ENCODE assay signal across 1 cellular context in the genomic region with DNA sequence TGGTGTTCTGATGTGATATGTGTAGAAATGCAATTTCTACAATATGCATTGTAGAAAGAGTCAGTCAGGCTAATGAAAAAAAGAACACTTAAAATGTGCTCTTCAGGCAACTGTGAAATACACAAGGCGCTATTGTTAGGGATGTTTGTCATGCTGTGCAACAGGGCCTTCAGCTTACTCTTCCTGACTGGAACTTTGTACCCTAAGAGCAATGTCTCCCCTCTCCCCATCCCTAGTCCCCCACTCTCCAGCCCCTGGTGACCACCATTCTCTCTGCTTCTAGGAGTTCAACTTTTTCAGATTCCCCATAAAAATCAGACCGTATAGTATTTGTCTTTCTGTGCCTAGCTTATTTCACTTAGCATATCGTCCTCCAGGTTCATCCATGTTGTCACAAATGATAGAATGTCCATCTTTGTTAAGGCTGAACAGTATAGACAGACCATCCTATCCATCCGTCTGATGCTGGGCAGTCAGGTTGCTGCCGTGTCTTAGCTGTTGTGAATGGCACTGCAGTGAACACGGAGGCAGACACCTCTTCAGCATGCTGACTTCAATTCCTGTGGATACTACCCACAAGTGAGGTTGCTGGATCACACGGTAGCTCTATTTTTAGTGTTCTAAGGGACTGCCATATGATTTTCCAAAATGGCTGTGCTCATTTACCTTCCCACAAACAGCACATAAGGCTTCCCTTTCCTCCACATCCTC.
TF ChIP-seq lines count a peak whose summit lies in the region.

No MANE protein-coding gene starts in this region.

TF ChIP-seq in HepG2, 621 proteins besides CTCF, POLR2A, EP300 and RAD21 (continued from another document and continues in another):
- TF ChIP-seq, protein P1, sequence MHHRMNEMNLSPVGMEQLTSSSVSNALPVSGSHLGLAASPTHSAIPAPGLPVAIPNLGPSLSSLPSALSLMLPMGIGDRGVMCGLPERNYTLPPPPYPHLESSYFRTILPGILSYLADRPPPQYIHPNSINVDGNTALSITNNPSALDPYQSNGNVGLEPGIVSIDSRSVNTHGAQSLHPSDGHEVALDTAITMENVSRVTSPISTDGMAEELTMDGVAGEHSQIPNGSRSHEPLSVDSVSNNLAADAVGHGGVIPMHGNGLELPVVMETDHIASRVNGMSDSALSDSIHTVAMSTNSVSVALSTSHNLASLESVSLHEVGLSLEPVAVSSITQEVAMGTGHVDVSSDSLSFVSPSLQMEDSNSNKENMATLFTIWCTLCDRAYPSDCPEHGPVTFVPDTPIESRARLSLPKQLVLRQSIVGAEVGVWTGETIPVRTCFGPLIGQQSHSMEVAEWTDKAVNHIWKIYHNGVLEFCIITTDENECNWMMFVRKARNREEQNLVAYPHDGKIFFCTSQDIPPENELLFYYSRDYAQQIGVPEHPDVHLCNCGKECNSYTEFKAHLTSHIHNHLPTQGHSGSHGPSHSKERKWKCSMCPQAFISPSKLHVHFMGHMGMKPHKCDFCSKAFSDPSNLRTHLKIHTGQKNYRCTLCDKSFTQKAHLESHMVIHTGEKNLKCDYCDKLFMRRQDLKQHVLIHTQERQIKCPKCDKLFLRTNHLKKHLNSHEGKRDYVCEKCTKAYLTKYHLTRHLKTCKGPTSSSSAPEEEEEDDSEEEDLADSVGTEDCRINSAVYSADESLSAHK (CRISPR knock-in tag; IDR thresholded peaks at IDR 0.05; ENCODE audit: borderline replicate concordance): no peak
- TF ChIP-seq CBX1 (IDR thresholded peaks at IDR 0.05; ENCODE audit: low read depth) (no peak), HNRNPH1 (optimal IDR thresholded peaks at IDR 0.05; ENCODE audit: low read depth, low read length) (no peak), ZNF12 (CRISPR knock-in tag; IDR thresholded peaks at IDR 0.05) (peak; percentile 100), ZFX (CRISPR knock-in tag; IDR thresholded peaks at IDR 0.05; ENCODE audit: low read depth) (0 out of 2 replicates have a peak, but pooled peaks have one; percentile 27), TCF12 (IDR thresholded peaks at IDR 0.05) (no peak), TCF12 (CRISPR knock-in tag; IDR thresholded peaks at IDR 0.05) (no peak), ZNF614 (CRISPR knock-in tag; IDR thresholded peaks at IDR 0.05; ENCODE audit: borderline replicate concordance) (0 out of 2 replicates have a peak, but pooled peaks have one; percentile 57), CHD4 (IDR thresholded peaks at IDR 0.05; ENCODE audit: borderline replicate concordance, low read length) (peak; percentile 28; the same call in 1 of the 2 replicates), MAF1 (CRISPR knock-in tag; IDR thresholded peaks at IDR 0.05; ENCODE audit: borderline replicate concordance) (no peak), ZBTB8A (CRISPR knock-in tag; IDR thresholded peaks at IDR 0.05; ENCODE audit: borderline replicate concordance, low read depth) (no peak), ZNF143 (CRISPR knock-in tag; IDR thresholded peaks at IDR 0.05) (no peak), ZNF101 (CRISPR knock-in tag; IDR thresholded peaks at IDR 0.05; ENCODE audit: borderline replicate concordance, low read depth) (no peak), SUZ12 (IDR thresholded peaks at IDR 0.05; ENCODE audit: low read depth, low read length) (no peak), SIN3A (IDR thresholded peaks at IDR 0.05; ENCODE audit: borderline replicate concordance, low read depth, low read length) (no peak), KLF15 (CRISPR knock-in tag; IDR thresholded peaks at IDR 0.05; ENCODE audit: borderline replicate concordance) (no peak), ZSCAN29 (CRISPR knock-in tag; conservative IDR thresholded peaks at IDR 0.05) (no peak), ZNF629 (CRISPR knock-in tag; conservative IDR thresholded peaks at IDR 0.05) (peak; percentile 40; the same call in 1 of the 2 replicates), NFRKB (IDR thresholded peaks at IDR 0.05) (no peak), FOSL2 (CRISPR knock-in tag; IDR thresholded peaks at IDR 0.05) (0 out of 2 replicates have a peak, but pooled peaks have one; percentile 22), CREM (IDR thresholded peaks at IDR 0.05) (0 out of 2 replicates have a peak, but pooled peaks have one; percentile 16), CREM (CRISPR knock-in tag; IDR thresholded peaks at IDR 0.05) (no peak), ZNF207 (IDR thresholded peaks at IDR 0.05; ENCODE audit: borderline replicate concordance) (no peak), STAG1 (CRISPR knock-in tag; IDR thresholded peaks at IDR 0.05) (no peak), ZNF496 (CRISPR knock-in tag; IDR thresholded peaks at IDR 0.05; ENCODE audit: insufficient replicate concordance) (no peak), KAT2B (IDR thresholded peaks at IDR 0.05; ENCODE audit: borderline replicate concordance, low read depth, low read length) (no peak), ZNF777 (CRISPR knock-in tag; IDR thresholded peaks at IDR 0.05) (no peak), SOX5 (CRISPR knock-in tag; IDR thresholded peaks at IDR 0.05; ENCODE audit: borderline replicate concordance) (peak; percentile 78; the same call in 1 of the 2 replicates), SOX13 (IDR thresholded peaks at IDR 0.05) (no peak), SOX13 (CRISPR knock-in tag; conservative IDR thresholded peaks at IDR 0.05 in 1 of 2, IDR thresholded peaks at IDR 0.05 in 1 of 2) (peak in 1 of 2 experiments; percentile 87; a peak in 2 of 4 replicates), ZNF24 (IDR thresholded peaks at IDR 0.05) (no peak), ZNF501 (CRISPR knock-in tag; IDR thresholded peaks at IDR 0.05) (no peak), TGIF2 (CRISPR knock-in tag; IDR thresholded peaks at IDR 0.05) (peak; percentile 60; the same call in 1 of the 2 replicates)
- TF ChIP-seq, protein P2, sequence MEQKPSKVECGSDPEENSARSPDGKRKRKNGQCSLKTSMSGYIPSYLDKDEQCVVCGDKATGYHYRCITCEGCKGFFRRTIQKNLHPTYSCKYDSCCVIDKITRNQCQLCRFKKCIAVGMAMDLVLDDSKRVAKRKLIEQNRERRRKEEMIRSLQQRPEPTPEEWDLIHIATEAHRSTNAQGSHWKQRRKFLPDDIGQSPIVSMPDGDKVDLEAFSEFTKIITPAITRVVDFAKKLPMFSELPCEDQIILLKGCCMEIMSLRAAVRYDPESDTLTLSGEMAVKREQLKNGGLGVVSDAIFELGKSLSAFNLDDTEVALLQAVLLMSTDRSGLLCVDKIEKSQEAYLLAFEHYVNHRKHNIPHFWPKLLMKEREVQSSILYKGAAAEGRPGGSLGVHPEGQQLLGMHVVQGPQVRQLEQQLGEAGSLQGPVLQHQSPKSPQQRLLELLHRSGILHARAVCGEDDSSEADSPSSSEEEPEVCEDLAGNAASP (CRISPR knock-in tag; IDR thresholded peaks at IDR 0.05; ENCODE audit: borderline replicate concordance): 0 out of 2 replicates have a peak, but pooled peaks have one; percentile 7
- TF ChIP-seq, protein P3, sequence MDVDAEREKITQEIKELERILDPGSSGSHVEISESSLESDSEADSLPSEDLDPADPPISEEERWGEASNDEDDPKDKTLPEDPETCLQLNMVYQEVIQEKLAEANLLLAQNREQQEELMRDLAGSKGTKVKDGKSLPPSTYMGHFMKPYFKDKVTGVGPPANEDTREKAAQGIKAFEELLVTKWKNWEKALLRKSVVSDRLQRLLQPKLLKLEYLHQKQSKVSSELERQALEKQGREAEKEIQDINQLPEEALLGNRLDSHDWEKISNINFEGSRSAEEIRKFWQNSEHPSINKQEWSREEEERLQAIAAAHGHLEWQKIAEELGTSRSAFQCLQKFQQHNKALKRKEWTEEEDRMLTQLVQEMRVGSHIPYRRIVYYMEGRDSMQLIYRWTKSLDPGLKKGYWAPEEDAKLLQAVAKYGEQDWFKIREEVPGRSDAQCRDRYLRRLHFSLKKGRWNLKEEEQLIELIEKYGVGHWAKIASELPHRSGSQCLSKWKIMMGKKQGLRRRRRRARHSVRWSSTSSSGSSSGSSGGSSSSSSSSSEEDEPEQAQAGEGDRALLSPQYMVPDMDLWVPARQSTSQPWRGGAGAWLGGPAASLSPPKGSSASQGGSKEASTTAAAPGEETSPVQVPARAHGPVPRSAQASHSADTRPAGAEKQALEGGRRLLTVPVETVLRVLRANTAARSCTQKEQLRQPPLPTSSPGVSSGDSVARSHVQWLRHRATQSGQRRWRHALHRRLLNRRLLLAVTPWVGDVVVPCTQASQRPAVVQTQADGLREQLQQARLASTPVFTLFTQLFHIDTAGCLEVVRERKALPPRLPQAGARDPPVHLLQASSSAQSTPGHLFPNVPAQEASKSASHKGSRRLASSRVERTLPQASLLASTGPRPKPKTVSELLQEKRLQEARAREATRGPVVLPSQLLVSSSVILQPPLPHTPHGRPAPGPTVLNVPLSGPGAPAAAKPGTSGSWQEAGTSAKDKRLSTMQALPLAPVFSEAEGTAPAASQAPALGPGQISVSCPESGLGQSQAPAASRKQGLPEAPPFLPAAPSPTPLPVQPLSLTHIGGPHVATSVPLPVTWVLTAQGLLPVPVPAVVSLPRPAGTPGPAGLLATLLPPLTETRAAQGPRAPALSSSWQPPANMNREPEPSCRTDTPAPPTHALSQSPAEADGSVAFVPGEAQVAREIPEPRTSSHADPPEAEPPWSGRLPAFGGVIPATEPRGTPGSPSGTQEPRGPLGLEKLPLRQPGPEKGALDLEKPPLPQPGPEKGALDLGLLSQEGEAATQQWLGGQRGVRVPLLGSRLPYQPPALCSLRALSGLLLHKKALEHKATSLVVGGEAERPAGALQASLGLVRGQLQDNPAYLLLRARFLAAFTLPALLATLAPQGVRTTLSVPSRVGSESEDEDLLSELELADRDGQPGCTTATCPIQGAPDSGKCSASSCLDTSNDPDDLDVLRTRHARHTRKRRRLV (CRISPR knock-in tag; IDR thresholded peaks at IDR 0.05): no peak
- TF ChIP-seq, protein P4, sequence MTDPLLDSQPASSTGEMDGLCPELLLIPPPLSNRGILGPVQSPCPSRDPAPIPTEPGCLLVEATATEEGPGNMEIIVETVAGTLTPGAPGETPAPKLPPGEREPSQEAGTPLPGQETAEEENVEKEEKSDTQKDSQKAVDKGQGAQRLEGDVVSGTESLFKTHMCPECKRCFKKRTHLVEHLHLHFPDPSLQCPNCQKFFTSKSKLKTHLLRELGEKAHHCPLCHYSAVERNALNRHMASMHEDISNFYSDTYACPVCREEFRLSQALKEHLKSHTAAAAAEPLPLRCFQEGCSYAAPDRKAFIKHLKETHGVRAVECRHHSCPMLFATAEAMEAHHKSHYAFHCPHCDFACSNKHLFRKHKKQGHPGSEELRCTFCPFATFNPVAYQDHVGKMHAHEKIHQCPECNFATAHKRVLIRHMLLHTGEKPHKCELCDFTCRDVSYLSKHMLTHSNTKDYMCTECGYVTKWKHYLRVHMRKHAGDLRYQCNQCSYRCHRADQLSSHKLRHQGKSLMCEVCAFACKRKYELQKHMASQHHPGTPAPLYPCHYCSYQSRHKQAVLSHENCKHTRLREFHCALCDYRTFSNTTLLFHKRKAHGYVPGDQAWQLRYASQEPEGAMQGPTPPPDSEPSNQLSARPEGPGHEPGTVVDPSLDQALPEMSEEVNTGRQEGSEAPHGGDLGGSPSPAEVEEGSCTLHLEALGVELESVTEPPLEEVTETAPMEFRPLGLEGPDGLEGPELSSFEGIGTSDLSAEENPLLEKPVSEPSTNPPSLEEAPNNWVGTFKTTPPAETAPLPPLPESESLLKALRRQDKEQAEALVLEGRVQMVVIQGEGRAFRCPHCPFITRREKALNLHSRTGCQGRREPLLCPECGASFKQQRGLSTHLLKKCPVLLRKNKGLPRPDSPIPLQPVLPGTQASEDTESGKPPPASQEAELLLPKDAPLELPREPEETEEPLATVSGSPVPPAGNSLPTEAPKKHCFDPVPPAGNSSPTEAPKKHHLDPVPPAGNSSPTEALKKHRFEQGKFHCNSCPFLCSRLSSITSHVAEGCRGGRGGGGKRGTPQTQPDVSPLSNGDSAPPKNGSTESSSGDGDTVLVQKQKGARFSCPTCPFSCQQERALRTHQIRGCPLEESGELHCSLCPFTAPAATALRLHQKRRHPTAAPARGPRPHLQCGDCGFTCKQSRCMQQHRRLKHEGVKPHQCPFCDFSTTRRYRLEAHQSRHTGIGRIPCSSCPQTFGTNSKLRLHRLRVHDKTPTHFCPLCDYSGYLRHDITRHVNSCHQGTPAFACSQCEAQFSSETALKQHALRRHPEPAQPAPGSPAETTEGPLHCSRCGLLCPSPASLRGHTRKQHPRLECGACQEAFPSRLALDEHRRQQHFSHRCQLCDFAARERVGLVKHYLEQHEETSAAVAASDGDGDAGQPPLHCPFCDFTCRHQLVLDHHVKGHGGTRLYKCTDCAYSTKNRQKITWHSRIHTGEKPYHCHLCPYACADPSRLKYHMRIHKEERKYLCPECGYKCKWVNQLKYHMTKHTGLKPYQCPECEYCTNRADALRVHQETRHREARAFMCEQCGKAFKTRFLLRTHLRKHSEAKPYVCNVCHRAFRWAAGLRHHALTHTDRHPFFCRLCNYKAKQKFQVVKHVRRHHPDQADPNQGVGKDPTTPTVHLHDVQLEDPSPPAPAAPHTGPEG (CRISPR knock-in tag; IDR thresholded peaks at IDR 0.05): no peak
- TF ChIP-seq, protein P5, sequence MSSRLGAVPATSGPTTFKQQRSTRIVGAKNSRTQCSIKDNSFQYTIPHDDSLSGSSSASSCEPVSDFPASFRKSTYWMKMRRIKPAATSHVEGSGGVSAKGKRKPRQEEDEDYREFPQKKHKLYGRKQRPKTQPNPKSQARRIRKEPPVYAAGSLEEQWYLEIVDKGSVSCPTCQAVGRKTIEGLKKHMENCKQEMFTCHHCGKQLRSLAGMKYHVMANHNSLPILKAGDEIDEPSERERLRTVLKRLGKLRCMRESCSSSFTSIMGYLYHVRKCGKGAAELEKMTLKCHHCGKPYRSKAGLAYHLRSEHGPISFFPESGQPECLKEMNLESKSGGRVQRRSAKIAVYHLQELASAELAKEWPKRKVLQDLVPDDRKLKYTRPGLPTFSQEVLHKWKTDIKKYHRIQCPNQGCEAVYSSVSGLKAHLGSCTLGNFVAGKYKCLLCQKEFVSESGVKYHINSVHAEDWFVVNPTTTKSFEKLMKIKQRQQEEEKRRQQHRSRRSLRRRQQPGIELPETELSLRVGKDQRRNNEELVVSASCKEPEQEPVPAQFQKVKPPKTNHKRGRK (CRISPR knock-in tag; IDR thresholded peaks at IDR 0.05): no peak
- TF ChIP-seq, protein P6, sequence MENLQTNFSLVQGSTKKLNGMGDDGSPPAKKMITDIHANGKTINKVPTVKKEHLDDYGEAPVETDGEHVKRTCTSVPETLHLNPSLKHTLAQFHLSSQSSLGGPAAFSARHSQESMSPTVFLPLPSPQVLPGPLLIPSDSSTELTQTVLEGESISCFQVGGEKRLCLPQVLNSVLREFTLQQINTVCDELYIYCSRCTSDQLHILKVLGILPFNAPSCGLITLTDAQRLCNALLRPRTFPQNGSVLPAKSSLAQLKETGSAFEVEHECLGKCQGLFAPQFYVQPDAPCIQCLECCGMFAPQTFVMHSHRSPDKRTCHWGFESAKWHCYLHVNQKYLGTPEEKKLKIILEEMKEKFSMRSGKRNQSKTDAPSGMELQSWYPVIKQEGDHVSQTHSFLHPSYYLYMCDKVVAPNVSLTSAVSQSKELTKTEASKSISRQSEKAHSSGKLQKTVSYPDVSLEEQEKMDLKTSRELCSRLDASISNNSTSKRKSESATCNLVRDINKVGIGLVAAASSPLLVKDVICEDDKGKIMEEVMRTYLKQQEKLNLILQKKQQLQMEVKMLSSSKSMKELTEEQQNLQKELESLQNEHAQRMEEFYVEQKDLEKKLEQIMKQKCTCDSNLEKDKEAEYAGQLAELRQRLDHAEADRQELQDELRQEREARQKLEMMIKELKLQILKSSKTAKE (CRISPR knock-in tag; IDR thresholded peaks at IDR 0.05; ENCODE audit: borderline replicate concordance): no peak
